9 cellular contexts compared by ENCODE assay signal in the genomic region with DNA sequence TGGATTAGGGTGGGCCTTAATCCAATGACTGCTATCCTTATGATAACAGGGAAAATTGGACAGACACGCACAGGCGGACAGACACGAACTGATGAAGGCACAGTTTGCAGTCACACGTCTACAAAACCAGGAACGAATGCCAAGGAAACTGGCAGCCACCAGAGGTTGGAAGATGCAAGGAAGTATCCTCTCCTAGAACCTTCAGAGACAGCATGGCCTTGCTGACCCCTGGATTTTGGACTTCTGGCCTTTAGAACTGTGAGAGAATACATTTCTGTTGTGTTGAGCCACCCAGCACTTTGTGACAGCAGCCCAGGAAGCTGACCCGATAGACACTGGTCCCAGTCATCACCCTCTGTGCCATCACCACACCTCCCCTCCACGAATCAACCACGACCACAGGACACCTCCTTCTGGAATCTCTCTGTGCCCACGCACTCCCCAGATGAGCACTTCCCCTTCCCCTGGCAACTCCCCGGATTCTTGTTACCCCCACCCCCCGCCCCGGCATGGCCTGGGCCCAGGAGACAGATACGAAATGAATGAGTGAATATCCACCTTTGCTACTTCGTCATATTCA. TPM values are rescaled to one million over a fixed set of nuclear protein-coding genes. Genes with fewer than 3 reads are reported as not detected.
DNase-seq lines count a peak whose midpoint lies in the region; ATAC-seq and TF ChIP-seq lines count a peak whose summit lies in the region.
"Had no signal": no experiment of that assay in that cellular context is flagged by ENCODE, and none has a peak within 500 bp of the region (broad histone marks: within the 10 kb centered on the region; RNA-seq: fewer than 3 reads in every experiment).

No MANE protein-coding gene starts in this region.

- H3K36me3 Mint-ChIP-seq in activated naive CD8-positive, alpha-beta T cell = no peaks in the 10 kb centered on the region

- no peak overlapping the region for H3K23ac ChIP-seq in mesenchymal stem cell (ENCODE audit: low read length in 2 of 2)

- peak overlapping the region; percentile 10 for H2AFZ ChIP-seq in mesenchymal stem cell (ENCODE audit: low read depth, low read length)

- peak overlapping the region; percentile 34 for H2AK5ac ChIP-seq in mesenchymal stem cell (ENCODE audit: low read length, severe bottlenecking)

- H3K4ac ChIP-seq in mesenchymal stem cell (ENCODE audit: low read depth in 1 of 2, low read length in 2 of 2) = peak overlapping the region in 1 of 2 experiments; percentile 15

- no peak for DNase-seq in right atrium auricular region (ENCODE audit: low spot score)
- DNase-seq in left ventricle myocardium superior = no peak
- DNase-seq in mesenchymal stem cell = peak; percentile 38
- no peak for DNase-seq in vagina (ENCODE audit: extremely low spot score in 2 of 2)
- no peak for DNase-seq in kidney glomerular epithelial cell (lab: John Stamatoyannopoulos, UW)

- H2BK120ac ChIP-seq in mesenchymal stem cell (ENCODE audit: low read depth, low read length) = no peak overlapping the region

- H3K27me3 Mint-ChIP-seq in activated naive CD8-positive, alpha-beta T cell = no peaks in the 10 kb centered on the region

- H2BK15ac ChIP-seq in mesenchymal stem cell (ENCODE audit: low read depth, poor library complexity, severe bottlenecking) = no peak overlapping the region

- H2BK12ac ChIP-seq in mesenchymal stem cell (ENCODE audit: low read length in 2 of 2) = no peak overlapping the region

- H3K14ac ChIP-seq in mesenchymal stem cell (ENCODE audit: low read length in 2 of 2) = no peak overlapping the region

- ATAC-seq in left ventricle myocardium superior = no peak
- ATAC-seq in HG03025 (IDR thresholded peaks at IDR 0.05; ENCODE audit: low FRiP score, unreplicated experiment) = no peak
- no peak for ATAC-seq in GM21723 (IDR thresholded peaks at IDR 0.05; ENCODE audit: unreplicated experiment)

- H3K9me3 ChIP-seq in right atrium auricular region (no peaks in the 10 kb centered on the region), mesenchymal stem cell (ENCODE audit: control insufficient read depth, low read length) (no peaks in the 10 kb centered on the region), vagina (no peaks in the 10 kb centered on the region)

- TF ChIP-seq POLR2A in vagina (IDR thresholded peaks at IDR 0.05) = no peak

- peak overlapping the region; percentile 63 to 94 for H3K27ac ChIP-seq in right atrium auricular region
- no peak overlapping the region for H3K27ac ChIP-seq in mesenchymal stem cell (ENCODE audit: low read length, poor library complexity, severe bottlenecking)
- H3K27ac ChIP-seq in vagina = peak overlapping the region; percentile 51
- H3K27ac ChIP-seq: epithelial cell of prostate had no signal

- no peak overlapping the region for H4K91ac ChIP-seq in mesenchymal stem cell (ENCODE audit: low read length)

- H3K4me1 Mint-ChIP-seq in activated naive CD8-positive, alpha-beta T cell (ENCODE audit: low read depth) = peaks cover 56% of the 10 kb centered on the region

- H3K79me1 ChIP-seq in mesenchymal stem cell (replicated peaks; ENCODE audit: low read length, poor library complexity, severe bottlenecking) = peaks cover 54% of the 10 kb centered on the region

- H3K9ac ChIP-seq in mesenchymal stem cell (ENCODE audit: low read length) = peak overlapping the region; percentile 81

- peaks cover 0 to 78% of the 10 kb centered on the region in 2 donors for H3K4me1 ChIP-seq in right atrium auricular region
- peaks cover 50% of the 10 kb centered on the region for H3K4me1 ChIP-seq in mesenchymal stem cell (ENCODE audit: control insufficient read depth, insufficient read depth, low read depth, low read length)
- H3K4me1 ChIP-seq in vagina = peaks cover 86% of the 10 kb centered on the region

- peak overlapping the region; percentile 80 for H3K4me3 Mint-ChIP-seq in activated naive CD8-positive, alpha-beta T cell

- H3K36me3 ChIP-seq in right atrium auricular region (no peaks in the 10 kb centered on the region), mesenchymal stem cell (ENCODE audit: control insufficient read depth in 1 of 2, insufficient read depth in 2 of 2, low read depth in 1 of 2, low read length in 2 of 2) (peaks cover 5 to 27% of the 10 kb centered on the region in 2 experiments), vagina (no peaks in the 10 kb centered on the region)

- H3K27me3 ChIP-seq in right atrium auricular region (no peaks in the 10 kb centered on the region), mesenchymal stem cell (ENCODE audit: control insufficient read depth in 1 of 2, insufficient read depth in 1 of 2, low read length in 2 of 2) (no peaks in the 10 kb centered on the region), vagina (no peaks in the 10 kb centered on the region)

- TF ChIP-seq CTCF in right atrium auricular region (IDR thresholded peaks at IDR 0.05) = no peak
- no peak for TF ChIP-seq CTCF in vagina (IDR thresholded peaks at IDR 0.05)

- H3K18ac ChIP-seq in mesenchymal stem cell (ENCODE audit: low read depth in 1 of 2, low read length in 2 of 2) = no peak overlapping the region

- H3K4me3 ChIP-seq in right atrium auricular region = peak overlapping the region in 1 of 2 donors; percentile 48
- H3K4me3 ChIP-seq in mesenchymal stem cell (ENCODE audit: insufficient read depth in 1 of 2, low read depth in 1 of 2, low read length in 2 of 2) = peak overlapping the region; percentile 29 to 72
- peak overlapping the region; percentile 33 to 56 for H3K4me3 ChIP-seq in vagina

- peak overlapping the region; percentile 73 for H3K27ac Mint-ChIP-seq in activated naive CD8-positive, alpha-beta T cell

- intact Hi-C loops in left ventricle myocardium superior (cut with micrococcal nuclease) = loop anchor here (10.0 kb wide), 1 partner anchor 110 kb away; the partner anchor contains the start of gene GTF3C5
- intact Hi-C loops in vagina (cut with DNase I) = loop anchor here (1.0 to 10.0 kb wide), 2 partner anchors 42 to 110 kb away; partner anchors contain the start of gene GTF3C5

- 81% methylated on average over 14 of the region's 14 CpGs for WGBS in mesenchymal stem cell

- peak overlapping the region; percentile 19 for H4K8ac ChIP-seq in mesenchymal stem cell (ENCODE audit: low read length)

- H3K9me3 Mint-ChIP-seq in activated naive CD8-positive, alpha-beta T cell (ENCODE audit: low read depth) = no peaks in the 10 kb centered on the region

- no peak overlapping the region for H2BK5ac ChIP-seq in mesenchymal stem cell (ENCODE audit: low read depth, low read length, poor library complexity, severe bottlenecking)

- H3K4me2 ChIP-seq in mesenchymal stem cell (ENCODE audit: low read length, poor library complexity, severe bottlenecking) = no peak overlapping the region

RNA-seq across cellular contexts. Expression of gene GBGT1, which starts 18.7 kb away (rescaled TPM):
- total RNA-seq in right atrium auricular region (10 to 100 TPM; 15.5 to 16.8 TPM), left ventricle myocardium superior (6.2 TPM), vagina (27.0 TPM)
- polyA plus RNA-seq in mesenchymal stem cell (2013, experiment 1 of 2) = 15.3 TPM
- 14.4 TPM for polyA plus RNA-seq in mesenchymal stem cell (2013, experiment 2 of 2)

RNA-seq across cellular contexts. Expression of gene RALGDS, which starts 23.9 kb away (rescaled TPM):
- total RNA-seq in right atrium auricular region (10 to 100 TPM; 26.7 to 30.1 TPM), left ventricle myocardium superior (33.1 TPM), vagina (85.0 TPM)
- polyA plus RNA-seq in mesenchymal stem cell (2013, experiment 1 of 2) = 30.8 TPM
- polyA plus RNA-seq in mesenchymal stem cell (2013, experiment 2 of 2) = 27.5 TPM
